8 cellular contexts compared by ENCODE assay signal in genomic region chr14:64541261-64541970, GRCh38. TPM values are rescaled to one million over a fixed set of nuclear protein-coding genes. Genes with fewer than 3 reads are reported as not detected.
DNase-seq lines count a peak whose midpoint lies in the region; TF ChIP-seq lines count a peak whose summit lies in the region.

No MANE protein-coding gene starts in this region.

- H2AFZ ChIP-seq in neural progenitor cell (replicated peaks), result no peak overlapping the region

- WGBS in transverse colon (ENCODE audit: low coverage in 1 of 2), 2 donors, result 59% methylated on average over 73 of the region's 73 CpGs; no CpG with 5 or more reads in 1 of the 2 donors

- no peak for TF ChIP-seq EP300 in transverse colon (IDR thresholded peaks at IDR 0.05; ENCODE audit: low read depth)

- no peaks in the 10 kb centered on the region for H4K20me1 ChIP-seq in neural progenitor cell (ENCODE audit: low read depth)

- H3K9me3 ChIP-seq in breast epithelium (peaks cover 0 to 7% of the 10 kb centered on the region in 2 donors), transverse colon (no peaks in the 10 kb centered on the region), neural progenitor cell (ENCODE audit: low read depth) (no peaks in the 10 kb centered on the region)

- no peak overlapping the region for H3K4me2 ChIP-seq in neural progenitor cell

- H3F3A ChIP-seq in neural progenitor cell (ENCODE audit: low read depth), result peaks cover 41% of the 10 kb centered on the region

- DNase-seq in breast epithelium (ENCODE audit: low spot score in 2 of 2) (no peak), MCF 10A (ENCODE audit: unreplicated experiment) (no peak), left kidney (ENCODE audit: low read depth, low spot score) (peak; percentile 67), transverse colon (peak; percentile 30), SKM-1 treated with dmso at 0.1 percent for 144 hours (lab: John Stamatoyannopoulos, UW; ENCODE audit: unreplicated experiment) (no peak), neural progenitor cell (ENCODE audit: low spot score) (no peak), NCI-H774 (lab: John Stamatoyannopoulos, UW) (no peak)

- TF ChIP-seq CTCF in breast epithelium (IDR thresholded peaks at IDR 0.05) (no peak), MCF 10A (IDR thresholded peaks at IDR 0.05; ENCODE audit: unreplicated experiment) (no peak), transverse colon (IDR thresholded peaks at IDR 0.05) (no peak), neural progenitor cell (IDR thresholded peaks at IDR 0.05) (no peak)

- peaks cover 10% of the 10 kb centered on the region for H3K36me3 Mint-ChIP-seq in MCF 10A (ENCODE audit: insufficient read depth, unreplicated experiment)
- H3K36me3 Mint-ChIP-seq in neural progenitor cell, result peaks cover 4% of the 10 kb centered on the region

- in situ Hi-C loops in transverse colon (cut with MboI; ENCODE audit: low pct_ligation_motif_present in 1 of 4, low pct_unique_long_range_greater_than_20kb in 1 of 4, low sequenced_read_pairs in 3 of 4), result loop anchor here (5.0 to 25.0 kb wide), 4 partner anchors 96 to 221 kb away; no protein-coding TSS in a partner anchor

- BruUV-seq in MCF 10A (replicated peaks; lab: Mats Ljungman, UMichigan), result no TSS peak

- H3K27ac ChIP-seq in breast epithelium (no peak overlapping the region), angular gyrus (ENCODE audit: low read depth, low read length) (peak overlapping the region; percentile 6), transverse colon (peak overlapping the region; percentile 76 to 97 (median 92)), neural progenitor cell (no peak overlapping the region)

- intact Hi-C loops in breast epithelium (cut with DNase I; ENCODE audit: low total_unique reads), result no loop called here
- intact Hi-C loops in MCF 10A (cut with micrococcal nuclease), result loop anchor here (2.0 kb wide), 1 partner anchor 223 kb away; no protein-coding TSS in a partner anchor
- intact Hi-C loops in transverse colon (cut with DNase I; ENCODE audit: low total_unique reads), result loop anchor here (2.0 kb wide), 2 partner anchors 95 to 281 kb away; no protein-coding TSS in a partner anchor

- TF ChIP-seq POLR2A in breast epithelium (IDR thresholded peaks at IDR 0.05) (no peak), transverse colon (IDR thresholded peaks at IDR 0.05) (no peak)

- no peaks in the 10 kb centered on the region for H3K36me3 ChIP-seq in breast epithelium
- no peaks in the 10 kb centered on the region for H3K36me3 ChIP-seq in transverse colon
- H3K36me3 ChIP-seq in neural progenitor cell, result no peaks in the 10 kb centered on the region

- no peak overlapping the region for H3K4me3 Mint-ChIP-seq in MCF 10A (ENCODE audit: unreplicated experiment)
- H3K4me3 Mint-ChIP-seq in neural progenitor cell, result no peak overlapping the region

- H3K4me1 ChIP-seq in breast epithelium (no peaks in the 10 kb centered on the region), transverse colon (peaks cover 0 to 18% (median 9%) of the 10 kb centered on the region in 4 donors), neural progenitor cell (peaks cover 10% of the 10 kb centered on the region)

- H3K27me3 Mint-ChIP-seq in MCF 10A (ENCODE audit: insufficient read depth, unreplicated experiment) (no peaks in the 10 kb centered on the region), neural progenitor cell (ENCODE audit: insufficient read depth, low read depth) (no peaks in the 10 kb centered on the region)

- H3K27me3 ChIP-seq in breast epithelium, result no peaks in the 10 kb centered on the region
- peaks cover 12% of the 10 kb centered on the region for H3K27me3 ChIP-seq in transverse colon
- no peaks in the 10 kb centered on the region for H3K27me3 ChIP-seq in neural progenitor cell

- no peaks in the 10 kb centered on the region for H3K9me3 Mint-ChIP-seq in MCF 10A (ENCODE audit: unreplicated experiment)
- peaks cover 28% of the 10 kb centered on the region for H3K9me3 Mint-ChIP-seq in neural progenitor cell

- POLR2A ChIA-PET in MCF 10A (lab: Yijun Ruan, JAX), result interaction anchor here (0.7 to 2.7 kb wide), 5 partner anchors 22 to 139 kb away, joined by 3 to 20 read pairs (median 7); no protein-coding TSS in a partner anchor

- CTCF ChIA-PET in MCF 10A (lab: Yijun Ruan, JAX), result interaction anchor here (0.5 to 5.9 kb wide), 8 partner anchors 9 to 370 kb away, joined by 3 to 53 read pairs (median 3); partner anchors contain the start of gene PPP1R36

- no peak overlapping the region for H3K9ac ChIP-seq in neural progenitor cell

- H3K4me1 Mint-ChIP-seq in MCF 10A (ENCODE audit: insufficient read depth, unreplicated experiment), result peaks cover 12% of the 10 kb centered on the region
- H3K4me1 Mint-ChIP-seq in neural progenitor cell, result no peaks in the 10 kb centered on the region

- H3K27ac Mint-ChIP-seq in MCF 10A (ENCODE audit: low read depth, unreplicated experiment), result no peak overlapping the region
- H3K27ac Mint-ChIP-seq in neural progenitor cell, result no peak overlapping the region

- no peaks in the 10 kb centered on the region for H3K79me2 ChIP-seq in neural progenitor cell (ENCODE audit: low read depth)

- H3K4me3 ChIP-seq in breast epithelium, result peak overlapping the region; percentile 51 to 76 (median 71)
- peak overlapping the region; percentile 26 to 70 (median 29) for H3K4me3 ChIP-seq in transverse colon
- H3K4me3 ChIP-seq in neural progenitor cell, result no peak overlapping the region

RNA-seq across cellular contexts. Expression of gene HSPA2, which starts 0.9 kb away (rescaled TPM):
- total RNA-seq in breast epithelium (10 to 100 TPM; 12.2 to 33.1 (median 17.9) TPM), MCF 10A (2022) (0.51 and 0.56 TPM in 2 replicates), transverse colon (10 to 100 TPM; 28.1 to 61.5 (median 42.1) TPM), neural progenitor cell (ENCODE audit: low replicate concordance) (5.5 and 9.2 TPM in 2 replicates)

RNA-seq across cellular contexts. Expression of gene PPP1R36, which starts 8.3 kb away (rescaled TPM):
- total RNA-seq in breast epithelium (1 to 10 TPM; 2.3 to 6.4 (median 3.4) TPM), MCF 10A (2022) (0.47 TPM in 1 of 2 replicates, not detected in the other), transverse colon (10 to 100 TPM in 1 of 4 donors, 1 to 10 TPM in 3; 2.4 to 11.2 (median 9.1) TPM), neural progenitor cell (ENCODE audit: low replicate concordance) (0.81 TPM in 1 of 2 replicates, not detected in the other)

RNA-seq across cellular contexts. Expression of gene ZBTB1, which starts 36.8 kb away (rescaled TPM):
- total RNA-seq in breast epithelium, result 10 to 100 TPM; 53.0 to 69.1 (median 66.9) TPM
- total RNA-seq in MCF 10A (2022), result 26.5 and 30.9 TPM in 2 replicates
- total RNA-seq in transverse colon, result 10 to 100 TPM; 18.3 to 51.4 (median 34.3) TPM
- 40.9 and 53.3 TPM in 2 replicates for total RNA-seq in neural progenitor cell (ENCODE audit: low replicate concordance)

RNA-seq across cellular contexts. Expression of gene ZBTB25, which starts 37.8 kb away (rescaled TPM):
- 10 to 100 TPM; 12.3 to 15.7 (median 14.4) TPM for total RNA-seq in breast epithelium
- total RNA-seq in MCF 10A (2022), result 11.7 and 15.3 TPM in 2 replicates
- 10 to 100 TPM in 1 of 4 donors, 1 to 10 TPM in 3; 4.8 to 10.2 (median 5.6) TPM for total RNA-seq in transverse colon
- 11.6 and 14.3 TPM in 2 replicates for total RNA-seq in neural progenitor cell (ENCODE audit: low replicate concordance)

Comparison
In these comparisons a context has a peak if more than half of its experiments do, and no peak if none do; other contexts are left out.
1. DNase-seq: peak in left kidney (single experiment) and transverse colon (single experiment); none in breast epithelium (0 of 2), MCF 10A (single experiment), SKM-1 treated with dmso at 0.1 percent for 144 hours (single experiment), neural progenitor cell (single experiment) and NCI-H774 (single experiment).
2. H3K27ac ChIP-seq: peak in angular gyrus (single experiment) and transverse colon (4 of 4); none in breast epithelium (0 of 2) and neural progenitor cell (single experiment).